Comparison of ENCODE assay signal across 8 cellular contexts in genomic region chr6:143677891-143678737, GRCh38. TPM values are rescaled to one million over a fixed set of nuclear protein-coding genes. Genes with fewer than 3 reads are reported as not detected.
DNase-seq lines count a peak whose midpoint lies in the region; ATAC-seq and TF ChIP-seq lines count a peak whose summit lies in the region.

Gene PHACTR2, plus strand, starts transcription at chr6:143677965. Its CDS starts 199 bp downstream, at chr6:143678164.

- H3K4me3 Mint-ChIP-seq in activated naive CD8-positive, alpha-beta T cell: peak within 1 kb of the TSS; percentile 86
- peak within 1 kb of the TSS; percentile 94 for H3K4me3 Mint-ChIP-seq in neural crest cell

- H3K27ac ChIP-seq in BLaER1: no peak within 1 kb of the TSS

- H3K4me2 ChIP-seq in BLaER1: peak within 1 kb of the TSS; percentile 70

- H4K20me1 ChIP-seq in BLaER1: peaks cover 69% of the 10 kb centered on the region

- peaks cover 11% of the 10 kb centered on the region for H3K27me3 Mint-ChIP-seq in activated naive CD8-positive, alpha-beta T cell
- H3K27me3 Mint-ChIP-seq in neural crest cell (ENCODE audit: low read depth): peaks cover 18% of the 10 kb centered on the region

- H3K36me3 Mint-ChIP-seq in activated naive CD8-positive, alpha-beta T cell: peaks cover 9% of the 10 kb centered on the region
- H3K36me3 Mint-ChIP-seq in neural crest cell (ENCODE audit: low read depth): peaks cover 8% of the 10 kb centered on the region

- TF ChIP-seq CTCF in neural crest cell (conservative IDR thresholded peaks at IDR 0.05): no peak
- TF ChIP-seq CTCF in subcutaneous adipose tissue (IDR thresholded peaks at IDR 0.05; ENCODE audit: low read depth): no peak

- no peaks in the 10 kb centered on the region for H3K4me1 ChIP-seq in BLaER1

- H3K27ac Mint-ChIP-seq in activated naive CD8-positive, alpha-beta T cell: peak within 1 kb of the TSS; percentile 59
- H3K27ac Mint-ChIP-seq in neural crest cell (ENCODE audit: unreplicated experiment): peak within 1 kb of the TSS; percentile 57

- DNase-seq in SK-N-DZ (ENCODE audit: low spot score) (peak; percentile 40), germinal center (ENCODE audit: low spot score) (peak; percentile 23), neural crest cell (ENCODE audit: low read depth, low spot score) (peak; percentile 67), NCI-H1694 treated with DMSO at 0.1 percent for 48 hours (lab: John Stamatoyannopoulos, UW) (no peak)

- H3K9ac ChIP-seq in BLaER1: no peak within 1 kb of the TSS

- peak; percentile 58 for ATAC-seq in HG02759 (IDR thresholded peaks at IDR 0.05; ENCODE audit: unreplicated experiment)

- peaks cover 22% of the 10 kb centered on the region for H3K4me1 Mint-ChIP-seq in activated naive CD8-positive, alpha-beta T cell (ENCODE audit: low read depth)
- H3K4me1 Mint-ChIP-seq in neural crest cell: peaks cover 34% of the 10 kb centered on the region

- peaks cover 12% of the 10 kb centered on the region for H3K9me3 Mint-ChIP-seq in activated naive CD8-positive, alpha-beta T cell (ENCODE audit: low read depth)
- H3K9me3 Mint-ChIP-seq in neural crest cell: peaks cover 6% of the 10 kb centered on the region

- peaks cover 3% of the 10 kb centered on the region; the same call in 1 of the 2 replicates for H3K36me3 ChIP-seq in BLaER1

- peak within 1 kb of the TSS; percentile 58 for H3K4me3 ChIP-seq in BLaER1

- H3K27me3 ChIP-seq in BLaER1: peaks cover 53% of the 10 kb centered on the region

- H3K9me3 ChIP-seq in BLaER1: peaks cover 24% of the 10 kb centered on the region

RNA-seq across cellular contexts. Expression of gene PHACTR2, which starts in this region (rescaled TPM):
- polyA plus RNA-seq in SK-N-DZ (2014; cell fraction: cytosol; rRNA removed): 3.9 and 4.8 TPM in 2 replicates
- 2.4 and 2.6 TPM in 2 replicates for polyA plus RNA-seq in SK-N-DZ (2014; cell fraction: nucleus; rRNA removed)
- total RNA-seq in neural crest cell (15.1 and 17.9 TPM in 2 replicates), subcutaneous adipose tissue (10 to 100 TPM; 45.1 to 73.2 (median 52.8) TPM)
